ENCODE assay signal across 1 cellular context in the genomic region with DNA sequence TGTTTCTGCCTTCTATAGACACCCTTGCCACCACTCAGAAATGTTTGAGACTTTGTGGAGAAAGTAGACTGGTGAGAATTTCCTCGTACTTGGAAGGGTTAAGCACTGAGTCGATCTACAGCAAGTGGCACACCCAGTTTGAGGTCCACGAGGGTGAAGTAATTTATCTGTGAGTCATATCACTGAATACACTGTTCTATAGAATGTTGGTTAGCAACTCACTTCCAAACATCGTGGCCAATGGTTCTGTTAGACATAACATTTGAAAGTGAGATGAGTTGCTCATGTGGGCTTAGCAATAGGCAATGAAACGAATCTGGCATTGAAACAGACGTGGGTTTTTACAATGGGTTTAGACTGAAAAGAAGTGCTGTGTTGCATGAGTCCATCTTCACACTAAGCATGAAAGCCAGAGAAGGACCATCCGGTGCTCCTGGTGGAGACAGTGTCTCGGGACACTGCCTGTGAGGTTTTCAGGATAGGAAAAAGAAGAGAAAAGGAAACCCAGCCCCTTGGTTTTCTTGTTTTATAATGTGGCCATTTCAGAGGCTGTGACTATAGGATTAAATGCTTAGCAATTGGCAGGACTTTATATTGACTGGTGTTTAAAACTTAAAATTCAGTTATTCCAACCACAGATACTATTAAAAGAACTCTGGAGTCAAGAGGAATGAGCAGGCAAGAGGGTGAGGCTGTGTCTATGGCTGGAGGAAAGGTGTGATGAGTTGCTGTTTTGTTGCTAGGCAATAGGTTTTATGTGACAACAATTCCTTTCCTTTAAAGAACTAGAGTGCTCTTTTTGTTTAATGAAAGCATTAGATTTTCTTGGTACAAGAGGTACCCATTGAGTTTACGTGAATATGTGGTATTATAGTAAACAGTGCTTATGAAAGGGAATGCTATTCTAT.
TF ChIP-seq lines count a peak whose summit lies in the region.

No MANE protein-coding gene starts in this region.

TF ChIP-seq in GM23338, 12 proteins besides CTCF, POLR2A, EP300 and RAD21 (continued from another document):
- TF ChIP-seq EZH2phosphoT487 (IDR thresholded peaks at IDR 0.05; ENCODE audit: unreplicated experiment) = no peak
- no peak for TF ChIP-seq ZNF114 (CRISPR knock-in tag; IDR thresholded peaks at IDR 0.05)
- no peak for TF ChIP-seq EZH2 (IDR thresholded peaks at IDR 0.05; ENCODE audit: low read depth, unreplicated experiment)
- TF ChIP-seq, protein P1, sequence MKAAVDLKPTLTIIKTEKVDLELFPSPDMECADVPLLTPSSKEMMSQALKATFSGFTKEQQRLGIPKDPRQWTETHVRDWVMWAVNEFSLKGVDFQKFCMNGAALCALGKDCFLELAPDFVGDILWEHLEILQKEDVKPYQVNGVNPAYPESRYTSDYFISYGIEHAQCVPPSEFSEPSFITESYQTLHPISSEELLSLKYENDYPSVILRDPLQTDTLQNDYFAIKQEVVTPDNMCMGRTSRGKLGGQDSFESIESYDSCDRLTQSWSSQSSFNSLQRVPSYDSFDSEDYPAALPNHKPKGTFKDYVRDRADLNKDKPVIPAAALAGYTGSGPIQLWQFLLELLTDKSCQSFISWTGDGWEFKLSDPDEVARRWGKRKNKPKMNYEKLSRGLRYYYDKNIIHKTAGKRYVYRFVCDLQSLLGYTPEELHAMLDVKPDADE (IDR thresholded peaks at IDR 0.05) = no peak
- TF ChIP-seq STAT1 (IDR thresholded peaks at IDR 0.05; ENCODE audit: unreplicated experiment) = no peak
TF ChIP-seq in GM23338: peak in this region for 0.
